Comparison of ENCODE assay signal across 15 cellular contexts in genomic region chrX:154990496-154990895, GRCh38. TPM values are rescaled to one million over a fixed set of nuclear protein-coding genes. Genes with fewer than 3 reads are reported as not detected.
DNase-seq lines count a peak whose midpoint lies in the region; ATAC-seq and TF ChIP-seq lines count a peak whose summit lies in the region.
"Had no signal": no experiment of that assay in that cellular context is flagged by ENCODE, and none has a peak within 500 bp of the region (broad histone marks: within the 10 kb centered on the region; RNA-seq: fewer than 3 reads in every experiment).

No MANE protein-coding gene starts in this region.

- H3K27me3 Mint-ChIP-seq in activated T-cell treated with anti-CD3 and anti-CD28 coated beads, Interleukin-2, amount 50 U/mL, for 72 hours (ENCODE audit: low read depth) = peaks cover 14% of the 10 kb centered on the region

- no peaks in the 10 kb centered on the region for H3K36me3 Mint-ChIP-seq in activated T-cell treated with anti-CD3 and anti-CD28 coated beads, Interleukin-2, amount 50 U/mL, for 72 hours (ENCODE audit: insufficient read depth in 2 of 2)
- H3K36me3 Mint-ChIP-seq: CD4-positive, alpha-beta memory T cell had no signal

- no peaks in the 10 kb centered on the region for H3K9me3 Mint-ChIP-seq in activated T-cell treated with anti-CD3 and anti-CD28 coated beads, Interleukin-2, amount 50 U/mL, for 72 hours

- H3K4me3 Mint-ChIP-seq in activated T-cell treated with anti-CD3 and anti-CD28 coated beads, Interleukin-2, amount 50 U/mL, for 72 hours = peak overlapping the region in 1 of 2 donors; percentile 53
- H3K4me3 Mint-ChIP-seq: CD4-positive, alpha-beta memory T cell; nephron progenitor cell had no signal

- no peaks in the 10 kb centered on the region for H3K36me3 ChIP-seq in suprapubic skin
- H3K36me3 ChIP-seq: gastroesophageal sphincter, Peyer's patch had no signal

- no peaks in the 10 kb centered on the region for H3K4me1 ChIP-seq in suprapubic skin
- H3K4me1 ChIP-seq: gastroesophageal sphincter, Peyer's patch had no signal

- H3K27ac ChIP-seq in suprapubic skin = no peak overlapping the region
- H3K27ac ChIP-seq: gastroesophageal sphincter, Peyer's patch had no signal

- DNase-seq in activated T-cell treated with anti-CD3 and anti-CD28 coated beads, Interleukin-2, amount 50 U/mL, for 72 hours = no peak
- DNase-seq in activated T-cell treated with anti-CD3 and anti-CD28 coated beads for 4 hours = no peak
- DNase-seq in stimulated activated naive CD8-positive, alpha-beta T cell treated with anti-CD3 and anti-CD28 coated beads, Interleukin-15, Interleukin-2, amounts not matched to agents 100 U/mL and 50 U/mL, for 24 hours = no peak
- DNase-seq in NCI-H1105 treated with DMSO at 0.1 percent for 48 hours (lab: John Stamatoyannopoulos, UW) = no peak
- DNase-seq in suprapubic skin (ENCODE audit: low spot score in 2 of 2) = no peak
- DNase-seq: activated CD8-positive, alpha-beta memory T cell treated with anti-CD3 and anti-CD28 coated beads for 24 hours; CD4-positive, alpha-beta memory T cell; cerebellar nuclear complex; NCI-H524; nephron progenitor cell; Peyer's patch had no signal

- peaks cover 19% of the 10 kb centered on the region for H3K4me1 Mint-ChIP-seq in activated T-cell treated with anti-CD3 and anti-CD28 coated beads, Interleukin-2, amount 50 U/mL, for 72 hours (ENCODE audit: low read depth)
- H3K4me1 Mint-ChIP-seq: nephron progenitor cell had no signal

- H3K27ac Mint-ChIP-seq in activated T-cell treated with anti-CD3 and anti-CD28 coated beads, Interleukin-2, amount 50 U/mL, for 72 hours = peak overlapping the region; percentile 38
- H3K27ac Mint-ChIP-seq: CD4-positive, alpha-beta memory T cell; nephron progenitor cell had no signal

- no peak for ATAC-seq in activated T-cell treated with anti-CD3 and anti-CD28 coated beads, Interleukin-2, amount 50 U/mL, for 72 hours (replicated peaks in 1 of 2)
- peak; percentile 77 for ATAC-seq in GM21515 (IDR thresholded peaks at IDR 0.05; ENCODE audit: unreplicated experiment)
- ATAC-seq in HG03095 (IDR thresholded peaks at IDR 0.05; ENCODE audit: unreplicated experiment) = peak; percentile 75
- ATAC-seq in stimulated activated naive CD8-positive, alpha-beta T cell treated with anti-CD3 and anti-CD28 coated beads, Interleukin-15, Interleukin-2, amounts not matched to agents 100 U/mL and 50 U/mL, for 24 hours = peak; percentile 69
- no peak for ATAC-seq in GM18870 (IDR thresholded peaks at IDR 0.05; ENCODE audit: unreplicated experiment)
- ATAC-seq: gastroesophageal sphincter had no signal

- TF ChIP-seq CTCF in suprapubic skin (IDR thresholded peaks at IDR 0.05) = no peak

- 60% methylated on average over 3 of the region's 3 CpGs for WGBS in suprapubic skin

- no peak for TF ChIP-seq POLR2A in suprapubic skin (IDR thresholded peaks at IDR 0.05)

- no peaks in the 10 kb centered on the region for H3K9me3 ChIP-seq in suprapubic skin
- H3K9me3 ChIP-seq: gastroesophageal sphincter, Peyer's patch had no signal

- H3K4me3 ChIP-seq in suprapubic skin = no peak overlapping the region
- H3K4me3 ChIP-seq: gastroesophageal sphincter, Peyer's patch had no signal

- no peak for TF ChIP-seq EP300 in suprapubic skin (IDR thresholded peaks at IDR 0.05)

- no peaks in the 10 kb centered on the region for H3K27me3 ChIP-seq in suprapubic skin
- H3K27me3 ChIP-seq: gastroesophageal sphincter, Peyer's patch had no signal

RNA-seq across cellular contexts. Expression of gene F8, which starts 32.0 kb away (rescaled TPM):
- total RNA-seq in activated T-cell treated with anti-CD3 and anti-CD28 coated beads, Interleukin-2, amount 50 U/mL, for 72 hours = 10 to 100 TPM; 15.0 to 19.5 TPM
- total RNA-seq in suprapubic skin = 10 to 100 TPM in 1 of 4 donors, 1 to 10 TPM in 3; 5.1 to 15.0 (median 6.7) TPM

RNA-seq across cellular contexts. Expression of gene FUNDC2, which starts 36.1 kb away (rescaled TPM):
- 10 to 100 TPM; 34.6 to 42.8 TPM for total RNA-seq in activated T-cell treated with anti-CD3 and anti-CD28 coated beads, Interleukin-2, amount 50 U/mL, for 72 hours
- 10 to 100 TPM; 22.9 to 37.9 (median 28.6) TPM for total RNA-seq in suprapubic skin

Comparison
In these comparisons a context has a peak if more than half of its experiments do, and no peak if none do; other contexts are left out.
1. ATAC-seq: peak in GM21515 (single experiment), HG03095 (single experiment) and stimulated activated naive CD8-positive, alpha-beta T cell treated with anti-CD3 and anti-CD28 coated beads, Interleukin-15, Interleukin-2, amounts not matched to agents 100 U/mL and 50 U/mL, for 24 hours (single experiment); none in activated T-cell treated with anti-CD3 and anti-CD28 coated beads, Interleukin-2, amount 50 U/mL, for 72 hours (0 of 2) and GM18870 (single experiment).